26 cellular contexts compared by ENCODE assay signal in the genomic region with DNA sequence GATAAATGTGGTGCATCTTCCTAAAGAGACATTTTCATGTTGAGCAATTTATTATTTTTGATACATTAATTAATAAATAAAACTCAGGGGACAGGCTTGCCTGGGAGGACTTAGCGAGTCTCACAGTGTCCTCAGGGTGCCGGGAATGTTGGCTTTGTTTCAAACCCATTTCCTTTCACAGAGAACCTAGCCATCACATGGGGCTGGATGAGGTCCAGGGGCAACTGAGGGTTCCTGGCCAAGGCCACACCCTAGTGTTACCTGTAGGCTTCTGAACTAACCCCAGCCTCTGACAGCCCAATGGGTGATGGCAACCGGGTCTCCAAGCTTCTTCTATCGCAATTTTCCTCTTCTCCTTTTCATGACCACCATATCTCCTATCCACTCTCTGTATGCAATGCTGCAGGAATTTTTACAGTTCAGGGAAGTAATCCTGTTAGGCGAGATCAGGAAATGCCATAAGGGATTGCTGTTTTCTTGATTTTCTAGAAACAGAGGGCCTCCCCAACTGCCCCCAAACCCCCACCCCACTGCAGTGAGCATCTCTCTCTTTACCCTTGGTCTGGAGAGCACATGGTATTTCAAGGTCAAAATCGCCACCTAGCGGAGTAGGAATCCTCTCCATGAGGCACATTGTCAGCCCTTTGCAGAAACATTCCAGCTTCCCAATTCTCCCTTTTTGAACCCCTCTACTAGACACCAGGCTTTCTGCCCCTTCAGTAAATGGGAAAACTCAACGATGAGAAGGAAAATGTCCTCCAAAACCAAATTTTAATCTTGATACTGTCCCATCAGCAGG. TPM values are rescaled to one million over a fixed set of nuclear protein-coding genes. Genes with fewer than 3 reads are reported as not detected.
A peak's percentile ranks its signal among the peaks of the same experiment; 100 is the strongest.
DNase-seq lines count a peak whose midpoint lies in the region; ATAC-seq and TF ChIP-seq lines count a peak whose summit lies in the region.
"Had no signal": no experiment of that assay in that cellular context is flagged by ENCODE, and none has a peak within 500 bp of the region (broad histone marks: within the 10 kb centered on the region; RNA-seq: fewer than 3 reads in every experiment).

No MANE protein-coding gene starts in this region.

- CTCF ChIA-PET in activated CD8-positive, alpha-beta memory T cell treated with anti-CD3 and anti-CD28 coated beads, Interleukin-2, amount 10 ng/mL, durations not matched to agents 7 days and 5 days (lab: Charles Lee), result no interaction called here

- ATAC-seq in activated CD8-positive, alpha-beta memory T cell treated with anti-CD3 and anti-CD28 coated beads, Interleukin-2, amount 10 ng/mL, durations not matched to agents 7 days and 5 days, result no peak
- ATAC-seq: activated CD4-positive, alpha-beta T cell treated with anti-CD3 and anti-CD28 coated beads for 36 hours; activated naive CD4-positive, alpha-beta T cell treated with anti-CD3 and anti-CD28 coated beads, Interleukin-2, amount 50 U/mL, for 72 hours; effector memory CD8-positive, alpha-beta T cell; GM12878; stimulated activated naive CD8-positive, alpha-beta T cell treated with anti-CD3 and anti-CD28 coated beads, Interleukin-15, Interleukin-2, amounts not matched to agents 100 U/mL and 50 U/mL, for 24 hours; T-cell had no signal

- TF ChIP-seq CTCF in choroid plexus epithelial cell (conservative IDR thresholded peaks at IDR 0.05; ENCODE audit: low read depth, low read length), result no peak
- TF ChIP-seq CTCF in retinal pigment epithelial cell (conservative IDR thresholded peaks at IDR 0.05; ENCODE audit: low read depth, low read length), result no peak

- no peak overlapping the region for H3K4me3 Mint-ChIP-seq in activated CD8-positive, alpha-beta memory T cell treated with anti-CD3 and anti-CD28 coated beads, Interleukin-2, amount 10 ng/mL, durations not matched to agents 7 days and 5 days
- H3K4me3 Mint-ChIP-seq: activated CD4-positive, alpha-beta T cell treated with anti-CD3 and anti-CD28 coated beads for 36 hours; T-cell had no signal

- H3K27me3 Mint-ChIP-seq in activated CD8-positive, alpha-beta memory T cell treated with anti-CD3 and anti-CD28 coated beads, Interleukin-2, amount 10 ng/mL, durations not matched to agents 7 days and 5 days, result no peaks in the 10 kb centered on the region
- H3K27me3 Mint-ChIP-seq: activated CD4-positive, alpha-beta T cell treated with anti-CD3 and anti-CD28 coated beads for 36 hours; effector memory CD8-positive, alpha-beta T cell; T-cell had no signal

- H3K4me3 ChIP-seq in choroid plexus epithelial cell (ENCODE audit: low read depth, low read length) (no peak overlapping the region), retinal pigment epithelial cell (ENCODE audit: low read length) (no peak overlapping the region)
- H3K4me3 ChIP-seq: ascending aorta, esophagus muscularis mucosa, GM12878, MG63, PC-9, thyroid gland had no signal

- peaks cover 8% of the 10 kb centered on the region for H3K36me3 Mint-ChIP-seq in activated CD8-positive, alpha-beta memory T cell treated with anti-CD3 and anti-CD28 coated beads, Interleukin-2, amount 10 ng/mL, durations not matched to agents 7 days and 5 days
- H3K36me3 Mint-ChIP-seq: T-cell had no signal

- H3K27ac ChIP-seq in caudate nucleus (ENCODE audit: low read depth, low read length), result no peak overlapping the region
- H3K27ac ChIP-seq: ascending aorta, esophagus muscularis mucosa, PC-9, thyroid gland had no signal

- no peak overlapping the region for H3K27ac Mint-ChIP-seq in activated CD8-positive, alpha-beta memory T cell treated with anti-CD3 and anti-CD28 coated beads, Interleukin-2, amount 10 ng/mL, durations not matched to agents 7 days and 5 days
- H3K27ac Mint-ChIP-seq: activated CD4-positive, alpha-beta T cell treated with anti-CD3 and anti-CD28 coated beads for 36 hours; T-cell had no signal

- no peaks in the 10 kb centered on the region for H3K9me3 Mint-ChIP-seq in activated CD8-positive, alpha-beta memory T cell treated with anti-CD3 and anti-CD28 coated beads, Interleukin-2, amount 10 ng/mL, durations not matched to agents 7 days and 5 days (ENCODE audit: low read depth)
- H3K9me3 Mint-ChIP-seq: effector memory CD8-positive, alpha-beta T cell had no signal

- peaks cover 17% of the 10 kb centered on the region for H3K4me1 Mint-ChIP-seq in activated CD8-positive, alpha-beta memory T cell treated with anti-CD3 and anti-CD28 coated beads, Interleukin-2, amount 10 ng/mL, durations not matched to agents 7 days and 5 days

- peak; percentile 21 for DNase-seq in activated CD8-positive, alpha-beta memory T cell treated with anti-CD3 and anti-CD28 coated beads, Interleukin-2, amount 10 ng/mL, durations not matched to agents 7 days and 5 days
- no peak for DNase-seq in activated CD8-positive, alpha-beta memory T cell treated with anti-CD3 and anti-CD28 coated beads, Interleukin-2, amount 50 U/mL, for 48 hours
- DNase-seq in NCI-H69 (lab: John Stamatoyannopoulos, UW), result peak; percentile 7
- DNase-seq in choroid plexus epithelial cell (ENCODE audit: low read depth), result peak; percentile 6
- DNase-seq in retinal pigment epithelial cell (ENCODE audit: low read depth), result peak; percentile 39
- DNase-seq in NCI-H2081 (lab: John Stamatoyannopoulos, UW), result no peak
- no peak for DNase-seq in caudate nucleus (lab: John Stamatoyannopoulos, UW)
- no peak for DNase-seq in stimulated activated CD4-positive, alpha-beta T cell treated with anti-CD3 and anti-CD28 coated beads, Interleukin-4, amount 100 ng/mL, for 24 hours
- DNase-seq: 8988T; activated CD4-positive, alpha-beta T cell treated with anti-CD3 and anti-CD28 coated beads for 36 hours; BE2C; effector memory CD8-positive, alpha-beta T cell; MG63; NCI-H1436; NCI-H2171; NCI-H524 treated with DMSO at 0.1 percent for 48 hours; PC-9; SIG-M5; stimulated activated CD4-positive, alpha-beta T cell treated with anti-CD3 and anti-CD28 coated beads, Interleukin-4, amount 100 ng/mL, for 1 hour; stimulated activated naive CD8-positive, alpha-beta T cell treated with anti-CD3 and anti-CD28 coated beads, Interleukin-15, Interleukin-2, amounts not matched to agents 100 U/mL and 50 U/mL, for 24 hours; T-cell had no signal

RNA-seq across cellular contexts. Expression of gene SMYD3, which starts 22.1 kb away (rescaled TPM):
- total RNA-seq in activated CD8-positive, alpha-beta memory T cell treated with anti-CD3 and anti-CD28 coated beads, Interleukin-2, amount 10 ng/mL, durations not matched to agents 7 days and 5 days, result 10 to 100 TPM; 18.1 to 26.8 TPM

RNA-seq across cellular contexts. Expression of gene TFB2M, which starts 36.9 kb away (rescaled TPM):
- total RNA-seq in activated CD8-positive, alpha-beta memory T cell treated with anti-CD3 and anti-CD28 coated beads, Interleukin-2, amount 10 ng/mL, durations not matched to agents 7 days and 5 days, result 10 to 100 TPM in 1 of 2 experiments, 1 to 10 TPM in 1; 7.2 to 13.9 TPM

RNA-seq across cellular contexts. Expression of gene CNST, which starts 37.1 kb away (rescaled TPM):
- 10 to 100 TPM; 27.3 to 30.2 TPM for total RNA-seq in activated CD8-positive, alpha-beta memory T cell treated with anti-CD3 and anti-CD28 coated beads, Interleukin-2, amount 10 ng/mL, durations not matched to agents 7 days and 5 days

Comparison
In these comparisons a context has a peak if more than half of its experiments do, and no peak if none do; other contexts are left out.
1. DNase-seq: peak in activated CD8-positive, alpha-beta memory T cell treated with anti-CD3 and anti-CD28 coated beads, Interleukin-2, amount 10 ng/mL, durations not matched to agents 7 days and 5 days (single experiment), NCI-H69 (single experiment), choroid plexus epithelial cell (single experiment) and retinal pigment epithelial cell (single experiment); none in activated CD8-positive, alpha-beta memory T cell treated with anti-CD3 and anti-CD28 coated beads, Interleukin-2, amount 50 U/mL, for 48 hours (single experiment), NCI-H2081 (0 of 2), caudate nucleus (0 of 61) and stimulated activated CD4-positive, alpha-beta T cell treated with anti-CD3 and anti-CD28 coated beads, Interleukin-4, amount 100 ng/mL, for 24 hours (single experiment).